8 cellular contexts compared by ENCODE assay signal in genomic region chr12:96399081-96399918, GRCh38. TPM values are rescaled to one million over a fixed set of nuclear protein-coding genes. Genes with fewer than 3 reads are reported as not detected.
DNase-seq lines count a peak whose midpoint lies in the region; ATAC-seq and TF ChIP-seq lines count a peak whose summit lies in the region.

No MANE protein-coding gene starts in this region.

- DNase-seq in DMS 273 treated with DMSO at 0.1 percent for 48 hours (lab: John Stamatoyannopoulos, UW) (peak; percentile 10), HT-29 (ENCODE audit: low spot score) (peak; percentile 57), adipocyte (ENCODE audit: low read depth) (peak; percentile 88), heart right ventricle (peak; percentile 79 to 82), prostate gland (ENCODE audit: low spot score) (peak; percentile 72), uterus (peak; percentile 80 to 84)

- intact Hi-C loops in heart right ventricle (cut with DNase I) (loop anchor here in 7 of 10 donors (2.0 to 10.0 kb wide), 9 partner anchors 54 to 334 kb away; no protein-coding TSS in a partner anchor), prostate gland (cut with DNase I) (loop anchor here (5.0 to 10.0 kb wide), 2 partner anchors 54 to 162 kb away; no protein-coding TSS in a partner anchor), uterus (cut with DNase I; ENCODE audit: low total_unique reads) (loop anchor here (10.0 kb wide), 1 partner anchor 164 kb away; no protein-coding TSS in a partner anchor)

- H3K4me3 ChIP-seq in SU-DHL-6 (ENCODE audit: insufficient read depth, low read length, poor library complexity, severe bottlenecking) (peak overlapping the region; percentile 79), adipocyte (ENCODE audit: low read length) (peak overlapping the region; percentile 96), heart right ventricle (peak overlapping the region; percentile 70 to 97 (median 90)), prostate gland (peak overlapping the region; percentile 87 to 95), uterus (peak overlapping the region; percentile 76 to 98)

- peak overlapping the region; percentile 82 for H2AFZ ChIP-seq in SU-DHL-6 (ENCODE audit: low read depth, low read length, severe bottlenecking)

- H3K27ac ChIP-seq in SU-DHL-6 (ENCODE audit: low read depth, low read length) (peak overlapping the region; percentile 97), heart right ventricle (peak overlapping the region; percentile 92 to 100 (median 99)), prostate gland (peak overlapping the region; percentile 96 to 97), uterus (peak overlapping the region; percentile 98 to 99)

- H3K36me3 ChIP-seq in SU-DHL-6 (ENCODE audit: low read length) = no peaks in the 10 kb centered on the region
- no peaks in the 10 kb centered on the region for H3K36me3 ChIP-seq in adipocyte (ENCODE audit: control insufficient read depth, insufficient read depth, low read length, severe bottlenecking)
- no peaks in the 10 kb centered on the region for H3K36me3 ChIP-seq in heart right ventricle
- no peaks in the 10 kb centered on the region for H3K36me3 ChIP-seq in prostate gland
- no peaks in the 10 kb centered on the region for H3K36me3 ChIP-seq in uterus

- TF ChIP-seq CTCF in SU-DHL-6 (IDR thresholded peaks at IDR 0.05; ENCODE audit: insufficient read depth, low read length, poor library complexity, severe bottlenecking) (no peak), heart right ventricle (IDR thresholded peaks at IDR 0.05) (peak in 4 of 9 donors; percentile 30 to 44 (median 42)), prostate gland (IDR thresholded peaks at IDR 0.05) (peak in 2 of 4 experiments; percentile 47 to 51), uterus (IDR thresholded peaks at IDR 0.05) (peak; percentile 8 to 46 (median 17))

- peak; percentile 31 for ATAC-seq in GM19467 (IDR thresholded peaks at IDR 0.05; ENCODE audit: unreplicated experiment)
- ATAC-seq in heart right ventricle = peak; percentile 55 to 84 (median 74)

- TF ChIP-seq POLR2A in prostate gland (IDR thresholded peaks at IDR 0.05) (peak; percentile 69), uterus (IDR thresholded peaks at IDR 0.05) (peak; percentile 20 to 66)

- H3K4me2 ChIP-seq in SU-DHL-6 (ENCODE audit: low read depth, low read length, poor library complexity, severe bottlenecking) = peak overlapping the region; percentile 96

- H3K4me1 ChIP-seq in adipocyte (ENCODE audit: control insufficient read depth, insufficient read depth, low read length) = peaks cover 26% of the 10 kb centered on the region
- H3K4me1 ChIP-seq in heart right ventricle = peaks cover 0 to 51% (median 38%) of the 10 kb centered on the region in 9 donors
- H3K4me1 ChIP-seq in prostate gland (replicated peaks) = no peaks in the 10 kb centered on the region
- H3K4me1 ChIP-seq in uterus = peaks cover 0 to 3% of the 10 kb centered on the region in 2 donors

- H3K9me2 ChIP-seq in SU-DHL-6 (replicated peaks; ENCODE audit: insufficient read depth, low read length) = no peaks in the 10 kb centered on the region

- WGBS in heart right ventricle, 2 donors = 1% methylated on average over 67 to 71 of the region's 71 CpGs
- WGBS in prostate gland = 1% methylated on average over 69 of the region's 71 CpGs

- H3K79me2 ChIP-seq in SU-DHL-6 (ENCODE audit: insufficient read depth, low read length) = peaks cover 55% of the 10 kb centered on the region

- H3F3A ChIP-seq in SU-DHL-6 (ENCODE audit: insufficient read depth) = peaks cover 20% of the 10 kb centered on the region

- no peaks in the 10 kb centered on the region for H3K9me3 ChIP-seq in SU-DHL-6 (ENCODE audit: insufficient read depth, low read length)
- no peaks in the 10 kb centered on the region for H3K9me3 ChIP-seq in adipocyte (ENCODE audit: control insufficient read depth, low read length)
- H3K9me3 ChIP-seq in heart right ventricle = no peaks in the 10 kb centered on the region
- H3K9me3 ChIP-seq in prostate gland = no peaks in the 10 kb centered on the region
- no peaks in the 10 kb centered on the region for H3K9me3 ChIP-seq in uterus

- H4K20me1 ChIP-seq in SU-DHL-6 (ENCODE audit: low read depth, low read length) = peaks cover 27% of the 10 kb centered on the region

- H3K9ac ChIP-seq in SU-DHL-6 (ENCODE audit: low read length) (peak overlapping the region; percentile 97), adipocyte (ENCODE audit: low read length) (peak overlapping the region; percentile 97)

- H3K27me3 ChIP-seq in SU-DHL-6 (ENCODE audit: low read length) (no peaks in the 10 kb centered on the region), adipocyte (replicated peaks; ENCODE audit: control insufficient read depth, insufficient read depth, low read length) (no peaks in the 10 kb centered on the region), heart right ventricle (no peaks in the 10 kb centered on the region), prostate gland (replicated peaks; ENCODE audit: insufficient read depth) (no peaks in the 10 kb centered on the region), uterus (no peaks in the 10 kb centered on the region)

RNA-seq across cellular contexts. Expression of gene CDK17, which starts 0.9 kb away (rescaled TPM):
- 7.1 and 9.2 TPM in 2 replicates for total RNA-seq in HT-29 (2014; rRNA removed; shearing (Covaris generic))
- total RNA-seq in heart right ventricle (10 to 100 TPM; 14.5 to 32.4 (median 21.7) TPM), prostate gland (10 to 100 TPM; 34.7 to 79.5 TPM), uterus (100 to 1,000 TPM in 2 of 4 donors, 10 to 100 TPM in 2; 93.5 to 105 (median 102) TPM)
- polyA plus RNA-seq in heart right ventricle = 10 to 100 TPM in 1 of 2 donors, 1 to 10 TPM in 1; 8.5 to 11.0 TPM

Comparison
In these comparisons a context has a peak if more than half of its experiments do, and no peak if none do; other contexts are left out.
1. Peak in every context shown above with its lines: DNase-seq, ATAC-seq, H3K4me3 ChIP-seq and H3K27ac ChIP-seq.
2. DNase-seq: peak in every context shown above with its lines; median percentile 88 in adipocyte; 82 in uterus; 80 in heart right ventricle; 72 in prostate gland; 57 in HT-29; 10 in DMS 273 treated with DMSO at 0.1 percent for 48 hours.